ENCODE assay signal across 8 cellular contexts in the genomic region with DNA sequence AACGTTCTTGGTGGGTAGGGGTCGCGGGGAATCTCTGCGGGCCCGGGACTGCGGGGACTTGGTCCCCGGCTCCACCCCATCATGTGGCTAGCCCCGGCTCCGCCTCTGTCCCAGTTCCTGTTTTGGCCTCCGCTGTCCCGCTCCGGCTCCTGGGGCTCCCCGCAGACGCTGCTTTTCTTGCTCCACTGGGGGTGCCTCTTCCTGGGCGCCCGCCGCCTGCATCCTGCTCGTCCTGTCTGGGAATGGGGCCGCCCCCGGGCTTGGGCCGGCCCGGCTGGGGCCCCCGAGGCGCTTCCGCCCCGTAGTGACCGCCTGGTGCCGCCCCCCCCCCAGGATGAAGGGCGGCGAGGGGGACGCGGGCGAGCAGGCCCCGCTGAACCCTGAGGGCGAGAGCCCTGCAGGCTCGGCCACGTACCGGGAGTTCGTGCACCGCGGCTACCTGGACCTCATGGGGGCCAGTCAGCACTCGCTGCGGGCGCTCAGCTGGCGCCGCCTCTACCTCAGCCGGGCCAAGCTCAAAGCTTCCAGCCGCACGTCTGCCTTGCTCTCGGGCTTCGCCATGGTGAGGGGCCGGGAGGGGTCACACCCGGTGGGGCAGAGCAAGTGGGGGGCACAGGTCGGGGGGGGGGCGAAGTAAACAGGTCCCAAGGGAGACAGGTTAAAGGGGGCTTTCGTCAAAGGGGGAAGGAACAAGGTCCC. TPM values are rescaled to one million over a fixed set of nuclear protein-coding genes. Genes with fewer than 3 reads are reported as not detected.
DNase-seq lines count a peak whose midpoint lies in the region; ATAC-seq and TF ChIP-seq lines count a peak whose summit lies in the region.

Gene ORAI3 (plus strand): TSS at position 113 of the 699 bp plus-strand sequence. CDS start 222 bp downstream, at position 335.

- H3K27ac ChIP-seq in esophagus squamous epithelium (peak within 1 kb of the TSS; percentile 91 to 98 (median 94)), mucosa of rectum (ENCODE audit: low read depth in 2 of 2, low read length in 2 of 2) (peak within 1 kb of the TSS; percentile 74 to 90), thymus (ENCODE audit: low read depth) (peak within 1 kb of the TSS; percentile 64)

- intact Hi-C loops in esophagus squamous epithelium (cut with DNase I) = no loop called here

- peaks cover 20 to 63% (median 36%) of the 10 kb centered on the region in 3 donors for H3K4me1 ChIP-seq in esophagus squamous epithelium
- H3K4me1 ChIP-seq in mucosa of rectum (ENCODE audit: control insufficient read depth in 2 of 2, insufficient read depth in 2 of 2, low read length in 2 of 2) = peaks cover 19 to 25% of the 10 kb centered on the region in 2 donors
- peaks cover 12% of the 10 kb centered on the region for H3K4me1 ChIP-seq in thymus (ENCODE audit: control insufficient read depth, insufficient read depth, low read length)

- peak in 2 of 4 donors; percentile 47 to 82 for TF ChIP-seq POLR2A in esophagus squamous epithelium (IDR thresholded peaks at IDR 0.05)

- peak; percentile 68 for ATAC-seq in HG02610 (IDR thresholded peaks at IDR 0.05; ENCODE audit: unreplicated experiment)

- no peaks in the 10 kb centered on the region for H3K27me3 ChIP-seq in esophagus squamous epithelium
- H3K27me3 ChIP-seq in mucosa of rectum (ENCODE audit: control insufficient read depth in 2 of 2, insufficient read depth in 2 of 2, low read length in 2 of 2) = no peaks in the 10 kb centered on the region
- H3K27me3 ChIP-seq in thymus (ENCODE audit: control insufficient read depth, insufficient read depth) = no peaks in the 10 kb centered on the region

- peak; percentile 58 for DNase-seq in activated CD4-positive, alpha-beta T cell treated with anti-CD3 and anti-CD28 coated beads for 48 hours
- DNase-seq in activated CD4-positive, alpha-beta T cell treated with anti-CD3 and anti-CD28 coated beads for 1 hour = no peak
- DNase-seq in NCI-H2171 treated with DMSO at 0.1 percent for 48 hours (lab: John Stamatoyannopoulos, UW) (peak; percentile 12), esophagus squamous epithelium (lab: John Stamatoyannopoulos, UW) (peak; percentile 32)
- peak; percentile 76 for DNase-seq in activated CD8-positive, alpha-beta memory T cell treated with anti-CD3 and anti-CD28 coated beads, Interleukin-2, amount 50 U/mL, for 48 hours

- H3K4me3 ChIP-seq in esophagus squamous epithelium = peak within 1 kb of the TSS; percentile 73 to 93 (median 89)
- H3K4me3 ChIP-seq in mucosa of rectum (ENCODE audit: low read length in 2 of 2) = peak within 1 kb of the TSS; percentile 71 to 75
- peak within 1 kb of the TSS; percentile 81 for H3K4me3 ChIP-seq in thymus (ENCODE audit: low read length)

- TF ChIP-seq CTCF in esophagus squamous epithelium (IDR thresholded peaks at IDR 0.05) = no peak

- H3K36me3 ChIP-seq in esophagus squamous epithelium (peaks cover 0 to 33% (median 0%) of the 10 kb centered on the region in 3 donors), mucosa of rectum (ENCODE audit: control insufficient read depth in 2 of 2, insufficient read depth in 2 of 2, low read length in 2 of 2) (no peaks in the 10 kb centered on the region), thymus (ENCODE audit: control insufficient read depth, insufficient read depth) (peaks cover 14% of the 10 kb centered on the region)

- H3K9me3 ChIP-seq in esophagus squamous epithelium (no peaks in the 10 kb centered on the region), mucosa of rectum (ENCODE audit: control insufficient read depth in 2 of 2, low read length in 2 of 2) (no peaks in the 10 kb centered on the region), thymus (ENCODE audit: control insufficient read depth) (no peaks in the 10 kb centered on the region)

- H3K9ac ChIP-seq in mucosa of rectum (ENCODE audit: low read depth in 1 of 2, low read length in 2 of 2) = peak within 1 kb of the TSS; percentile 54 to 81

- 0% methylated on average over 3 to 16 of the region's 56 CpGs for WGBS in esophagus squamous epithelium, 2 donors
- WGBS in thymus = under 1% methylated on average over 56 of the region's 56 CpGs

RNA-seq across cellular contexts. Expression of gene ORAI3, which starts in this region (rescaled TPM):
- total RNA-seq in esophagus squamous epithelium = 10 to 100 TPM in 3 of 4 donors, 1 to 10 TPM in 1; 4.0 to 28.6 (median 18.0) TPM
- 26.4 TPM for polyA plus RNA-seq in thymus
